ENCODE assay signal across 11 cellular contexts in the genomic region with DNA sequence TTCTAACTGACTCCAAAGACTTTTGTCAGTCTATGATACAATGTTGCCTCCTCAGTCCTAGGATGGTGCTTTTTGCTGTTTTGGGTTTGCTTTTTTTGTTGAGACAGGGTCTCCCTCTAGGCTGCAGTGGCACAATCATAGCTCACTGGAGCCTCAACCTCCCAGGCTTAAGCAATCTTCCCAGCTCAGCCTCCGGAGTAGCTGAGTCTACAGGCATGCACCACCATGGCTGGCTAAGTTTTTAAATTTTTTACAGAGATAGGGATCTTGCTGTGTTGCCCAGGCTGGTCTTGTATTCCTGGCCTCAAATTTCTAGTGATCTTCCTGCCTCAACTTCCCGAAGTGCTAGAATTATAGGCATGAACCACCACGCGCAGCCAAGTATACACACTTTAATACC. TPM values are rescaled to one million over a fixed set of nuclear protein-coding genes. Genes with fewer than 3 reads are reported as not detected.
DNase-seq lines count a peak whose midpoint lies in the region; ATAC-seq lines count a peak whose summit lies in the region.
"Had no signal": no experiment of that assay in that cellular context is flagged by ENCODE, and none has a peak within 500 bp of the region (broad histone marks: within the 10 kb centered on the region; RNA-seq: fewer than 3 reads in every experiment).

No MANE protein-coding gene starts in this region.

- H3K4me1 Mint-ChIP-seq in stimulated activated naive CD8-positive, alpha-beta T cell treated with anti-CD3 and anti-CD28 coated beads, Interleukin-15, Interleukin-2, amounts not matched to agents 100 ng/mL and 50 ng/mL, for 24 hours (ENCODE audit: low read depth) = peaks cover 42% of the 10 kb centered on the region
- peaks cover 30% of the 10 kb centered on the region for H3K4me1 Mint-ChIP-seq in activated naive CD8-positive, alpha-beta T cell treated with anti-CD3 and anti-CD28 coated beads, Interleukin-2, amount 10 ng/mL, durations not matched to agents 7 days and 5 days
- H3K4me1 Mint-ChIP-seq in naive thymus-derived CD8-positive, alpha-beta T cell = peaks cover 13 to 25% (median 20%) of the 10 kb centered on the region in 4 donors

- H3K36me3 Mint-ChIP-seq in stimulated activated naive CD8-positive, alpha-beta T cell treated with anti-CD3 and anti-CD28 coated beads, Interleukin-15, Interleukin-2, amounts not matched to agents 100 ng/mL and 50 ng/mL, for 24 hours (ENCODE audit: low read depth) = peaks cover 48% of the 10 kb centered on the region
- peaks cover 34% of the 10 kb centered on the region for H3K36me3 Mint-ChIP-seq in activated naive CD8-positive, alpha-beta T cell treated with anti-CD3 and anti-CD28 coated beads, Interleukin-2, amount 10 ng/mL, durations not matched to agents 7 days and 5 days
- peaks cover 0 to 34% (median 15%) of the 10 kb centered on the region in 3 donors for H3K36me3 Mint-ChIP-seq in naive thymus-derived CD8-positive, alpha-beta T cell

- peak overlapping the region; percentile 68 for H3K27ac Mint-ChIP-seq in stimulated activated naive CD8-positive, alpha-beta T cell treated with anti-CD3 and anti-CD28 coated beads, Interleukin-15, Interleukin-2, amounts not matched to agents 100 ng/mL and 50 ng/mL, for 24 hours
- peak overlapping the region; percentile 51 for H3K27ac Mint-ChIP-seq in activated naive CD8-positive, alpha-beta T cell treated with anti-CD3 and anti-CD28 coated beads, Interleukin-2, amount 10 ng/mL, durations not matched to agents 7 days and 5 days
- peak overlapping the region; percentile 86 to 99 (median 92) for H3K27ac Mint-ChIP-seq in naive thymus-derived CD8-positive, alpha-beta T cell
- H3K27ac Mint-ChIP-seq: WTC11 had no signal

- H3K9me3 Mint-ChIP-seq in stimulated activated naive CD8-positive, alpha-beta T cell treated with anti-CD3 and anti-CD28 coated beads, Interleukin-15, Interleukin-2, amounts not matched to agents 100 ng/mL and 50 ng/mL, for 24 hours = no peaks in the 10 kb centered on the region
- no peaks in the 10 kb centered on the region for H3K9me3 Mint-ChIP-seq in activated naive CD8-positive, alpha-beta T cell treated with anti-CD3 and anti-CD28 coated beads, Interleukin-2, amount 10 ng/mL, durations not matched to agents 7 days and 5 days
- no peaks in the 10 kb centered on the region for H3K9me3 Mint-ChIP-seq in naive thymus-derived CD8-positive, alpha-beta T cell

- POLR2A ChIA-PET in activated naive CD8-positive, alpha-beta T cell treated with anti-CD3 and anti-CD28 coated beads, Interleukin-2, amount 10 ng/mL, durations not matched to agents 7 days and 5 days (lab: Charles Lee) = interaction anchor here (0.6 to 3.6 kb wide), 2 partner anchors 11 to 22 kb away, joined by 4 to 16 read pairs; partner anchors contain the start of gene RUBCN
- POLR2A ChIA-PET in naive thymus-derived CD8-positive, alpha-beta T cell (lab: Charles Lee) = interaction anchor here (1.1 kb wide), 1 partner anchor 22 kb away, joined by 3 read pairs; no protein-coding TSS in a partner anchor

- no peaks in the 10 kb centered on the region for H3K27me3 Mint-ChIP-seq in stimulated activated naive CD8-positive, alpha-beta T cell treated with anti-CD3 and anti-CD28 coated beads, Interleukin-15, Interleukin-2, amounts not matched to agents 100 ng/mL and 50 ng/mL, for 24 hours
- no peaks in the 10 kb centered on the region for H3K27me3 Mint-ChIP-seq in activated naive CD8-positive, alpha-beta T cell treated with anti-CD3 and anti-CD28 coated beads, Interleukin-2, amount 10 ng/mL, durations not matched to agents 7 days and 5 days
- no peaks in the 10 kb centered on the region for H3K27me3 Mint-ChIP-seq in naive thymus-derived CD8-positive, alpha-beta T cell

- no peak overlapping the region for H3K4me3 Mint-ChIP-seq in stimulated activated naive CD8-positive, alpha-beta T cell treated with anti-CD3 and anti-CD28 coated beads, Interleukin-15, Interleukin-2, amounts not matched to agents 100 ng/mL and 50 ng/mL, for 24 hours
- no peak overlapping the region for H3K4me3 Mint-ChIP-seq in activated naive CD8-positive, alpha-beta T cell treated with anti-CD3 and anti-CD28 coated beads, Interleukin-2, amount 10 ng/mL, durations not matched to agents 7 days and 5 days
- H3K4me3 Mint-ChIP-seq in naive thymus-derived CD8-positive, alpha-beta T cell = no peak overlapping the region
- H3K4me3 Mint-ChIP-seq: WTC11 had no signal

- no peak for ATAC-seq in stimulated activated naive CD8-positive, alpha-beta T cell treated with anti-CD3 and anti-CD28 coated beads, Interleukin-15, Interleukin-2, amounts not matched to agents 100 U/mL and 50 U/mL, for 24 hours
- no peak for ATAC-seq in activated naive CD8-positive, alpha-beta T cell treated with anti-CD3 and anti-CD28 coated beads, Interleukin-2, amount 10 ng/mL, durations not matched to agents 7 days and 5 days (ENCODE audit: low read depth)
- no peak for ATAC-seq in naive thymus-derived CD8-positive, alpha-beta T cell
- ATAC-seq in GM19023 (IDR thresholded peaks at IDR 0.05; ENCODE audit: unreplicated experiment) (no peak), HG02610 (IDR thresholded peaks at IDR 0.05; ENCODE audit: unreplicated experiment) (no peak), GM18868 (IDR thresholded peaks at IDR 0.05; ENCODE audit: unreplicated experiment) (no peak)
- ATAC-seq: WTC11 had no signal

- no peak for DNase-seq in stimulated activated naive CD8-positive, alpha-beta T cell treated with anti-CD3 and anti-CD28 coated beads, Interleukin-15, Interleukin-2, amounts not matched to agents 100 U/mL and 50 U/mL, for 24 hours
- DNase-seq in activated naive CD8-positive, alpha-beta T cell treated with anti-CD3 and anti-CD28 coated beads, Interleukin-2, amount 10 ng/mL, durations not matched to agents 7 days and 5 days = no peak
- DNase-seq in naive thymus-derived CD8-positive, alpha-beta T cell = no peak
- no peak for DNase-seq in NCI-H1417 (lab: John Stamatoyannopoulos, UW)
- DNase-seq: cerebellar nuclear complex, SHP77 treated with DMSO at 0.1 percent for 48 hours had no signal

RNA-seq across cellular contexts. Expression of gene RUBCN, which starts 22.5 kb away (rescaled TPM):
- total RNA-seq in activated naive CD8-positive, alpha-beta T cell treated with anti-CD3 and anti-CD28 coated beads, Interleukin-2, amount 10 ng/mL, durations not matched to agents 7 days and 5 days = 10 to 100 TPM; 55.1 to 55.8 TPM
- total RNA-seq in naive thymus-derived CD8-positive, alpha-beta T cell = 10 to 100 TPM; 63.8 to 70.3 TPM
- 10 to 100 TPM; 20.3 to 23.6 (median 21.7) TPM for polyA plus RNA-seq in naive thymus-derived CD8-positive, alpha-beta T cell

RNA-seq across cellular contexts. Expression of gene FYTTD1, which starts 35.4 kb away (rescaled TPM):
- total RNA-seq in activated naive CD8-positive, alpha-beta T cell treated with anti-CD3 and anti-CD28 coated beads, Interleukin-2, amount 10 ng/mL, durations not matched to agents 7 days and 5 days = 10 to 100 TPM; 38.0 to 48.8 TPM
- total RNA-seq in naive thymus-derived CD8-positive, alpha-beta T cell = 10 to 100 TPM; 66.4 to 70.2 TPM
- polyA plus RNA-seq in naive thymus-derived CD8-positive, alpha-beta T cell = 100 to 1,000 TPM in 1 of 3 donors, 10 to 100 TPM in 2; 93.5 to 123 (median 93.7) TPM
